8 cellular contexts compared by ENCODE assay signal in the genomic region with DNA sequence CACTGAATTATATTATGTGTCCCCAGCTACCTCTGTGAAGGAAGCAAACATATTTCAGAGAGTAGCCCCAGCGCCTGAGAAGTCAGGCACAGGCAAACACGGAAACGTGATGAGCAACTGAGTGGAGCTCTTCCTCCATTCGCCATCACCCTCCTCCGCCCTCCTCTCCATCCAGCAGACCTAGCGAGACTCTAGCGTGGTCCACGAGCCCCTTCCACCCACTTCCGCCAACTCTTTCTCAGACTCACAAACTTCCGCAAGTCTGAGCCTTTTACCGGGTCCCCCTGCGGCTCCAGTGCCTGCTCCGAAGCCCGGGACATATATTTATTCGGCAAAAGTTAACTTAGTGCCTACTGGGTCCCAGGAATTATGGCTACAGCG. TPM values are rescaled to one million over a fixed set of nuclear protein-coding genes. Genes with fewer than 3 reads are reported as not detected.
DNase-seq lines count a peak whose midpoint lies in the region; ATAC-seq, FAIRE-seq and TF ChIP-seq lines count a peak whose summit lies in the region.

No MANE protein-coding gene starts in this region.

- no TSS peak for BruUV-seq in endothelial cell of umbilical vein (replicated peaks; lab: Mats Ljungman, UMichigan)

- intact Hi-C loops in endothelial cell of umbilical vein (cut with micrococcal nuclease) = loop anchor here (1.0 kb wide), 3 partner anchors 38 to 182 kb away; a partner anchor contains a TSS

- H3K36me3 ChIP-seq in endothelial cell of umbilical vein (ENCODE audit: control insufficient read depth in 2 of 2, extremely low read depth in 1 of 2, insufficient read depth in 2 of 2, low read length in 2 of 2) (peaks cover 16 to 22% of the 10 kb centered on the region in 2 experiments), muscle layer of colon (ENCODE audit: insufficient read depth, low read length) (peaks cover 32% of the 10 kb centered on the region)

- no peaks in the 10 kb centered on the region for H3K9me3 ChIP-seq in endothelial cell of umbilical vein (replicated peaks; ENCODE audit: control insufficient read depth, insufficient read depth, low read length)
- no peaks in the 10 kb centered on the region for H3K9me3 ChIP-seq in muscle layer of colon (ENCODE audit: low read length)

- peak overlapping the region; percentile 87 to 98 (median 91) for H3K4me3 ChIP-seq in endothelial cell of umbilical vein (replicated peaks in 1 of 3; ENCODE audit: insufficient read depth in 1 of 3, low read depth in 1 of 3, low read length in 3 of 3)
- peak overlapping the region; percentile 67 to 91 for H3K4me3 ChIP-seq in muscle layer of colon (ENCODE audit: low read depth in 1 of 2, low read length in 2 of 2)

- H3K9ac ChIP-seq in endothelial cell of umbilical vein (replicated peaks; ENCODE audit: extremely low read depth, insufficient read depth, low read length) (peak overlapping the region; percentile 96), muscle layer of colon (ENCODE audit: low read length) (peak overlapping the region; percentile 91)

- no peak for TF ChIP-seq CTCF in endothelial cell of umbilical vein (IDR thresholded peaks at IDR 0.05; ENCODE audit: extremely low read depth in 1 of 2, insufficient read depth in 1 of 2, low read depth in 1 of 2, low read length in 2 of 2)

- POLR2A ChIA-PET in endothelial cell of umbilical vein (lab: Charles Lee) = interaction anchor here (0.5 to 1.7 kb wide), 5 partner anchors 52 to 1133 kb away, joined by 4 to 5 read pairs (median 4); a partner anchor contains a TSS

- H3K9me1 ChIP-seq in endothelial cell of umbilical vein (replicated peaks; ENCODE audit: control insufficient read depth, extremely low read depth, insufficient read depth, low read length) = no peaks in the 10 kb centered on the region

- dilution Hi-C loops in endothelial cell of umbilical vein (cut with MboI; ENCODE audit: extremely low pct_ligation_motif_present, low sequenced_read_pairs) = no loop called here

- no peak for TF ChIP-seq POLR2A in endothelial cell of umbilical vein (IDR thresholded peaks at IDR 0.05; ENCODE audit: low read depth, low read length)

- H3K4me2 ChIP-seq in endothelial cell of umbilical vein (ENCODE audit: insufficient read depth, low read length) = peak overlapping the region; percentile 89

- no peaks in the 10 kb centered on the region for H3K27me3 ChIP-seq in endothelial cell of umbilical vein (ENCODE audit: control insufficient read depth in 2 of 2, insufficient read depth in 2 of 2, low read length in 2 of 2)
- H3K27me3 ChIP-seq in muscle layer of colon (ENCODE audit: control insufficient read depth in 1 of 2, insufficient read depth in 2 of 2, low read length in 2 of 2) = no peaks in the 10 kb centered on the region

- H2AFZ ChIP-seq in endothelial cell of umbilical vein (ENCODE audit: low read depth, low read length) = no peak overlapping the region

- DNase-seq in NCI-H2196 (lab: John Stamatoyannopoulos, UW; ENCODE audit: unreplicated experiment) (peak; percentile 27), NCI-H2196 treated with DMSO at 0.1 percent for 48 hours (lab: John Stamatoyannopoulos, UW; ENCODE audit: unreplicated experiment) (no peak), NCI-H748 (lab: John Stamatoyannopoulos, UW; ENCODE audit: unreplicated experiment) (peak; percentile 75), endothelial cell of umbilical vein (ENCODE audit: low read depth, low spot score) (peak; percentile 60)
- DNase-seq in activated CD8-positive, alpha-beta memory T cell treated with anti-CD3 and anti-CD28 coated beads for 24 hours = peak; percentile 86
- peak; percentile 23 for DNase-seq in stimulated activated CD8-positive, alpha-beta memory T cell treated with anti-CD3 and anti-CD28 coated beads, Interleukin-7, amount 100 ng/mL, for 24 hours (ENCODE audit: low read depth)

- H4K20me1 ChIP-seq in endothelial cell of umbilical vein (replicated peaks; ENCODE audit: control insufficient read depth, extremely low read depth, insufficient read depth, low read length) = peaks cover 7% of the 10 kb centered on the region

- CTCF ChIA-PET in endothelial cell of umbilical vein (lab: Charles Lee) = interaction anchor here (0.7 to 2.0 kb wide), 6 partner anchors 13 to 262 kb away, joined by 3 to 16 read pairs (median 5); no protein-coding TSS in a partner anchor

- ATAC-seq in HG03095 (IDR thresholded peaks at IDR 0.05; ENCODE audit: unreplicated experiment) = peak; percentile 21

- peak overlapping the region; percentile 86 for H3K27ac ChIP-seq in endothelial cell of umbilical vein (ENCODE audit: insufficient read depth, low read depth, low read length)
- H3K27ac ChIP-seq in muscle layer of colon (ENCODE audit: low read depth, low read length) = peak overlapping the region; percentile 70

- peaks cover 50% of the 10 kb centered on the region for H3K79me2 ChIP-seq in endothelial cell of umbilical vein (ENCODE audit: control insufficient read depth, insufficient read depth, low read length)

- FAIRE-seq in endothelial cell of umbilical vein (lab: Jason Lieb, UNC) = peak; percentile 67

- H3K4me1 ChIP-seq in endothelial cell of umbilical vein (ENCODE audit: control insufficient read depth, extremely low read depth, insufficient read depth, low read length) (peaks cover 17% of the 10 kb centered on the region), muscle layer of colon (ENCODE audit: insufficient read depth, low read length) (peaks cover 12% of the 10 kb centered on the region)

TF ChIP-seq in endothelial cell of umbilical vein, 7 proteins besides CTCF, POLR2A, EP300 and RAD21:
- TF ChIP-seq POLR2AphosphoS5 (IDR thresholded peaks at IDR 0.05; ENCODE audit: insufficient read depth, low read depth, low read length) (peak; percentile 32), MYC (IDR thresholded peaks at IDR 0.05; ENCODE audit: low read depth, low read length) (no peak)

RNA-seq across cellular contexts. Expression of a gene that starts 0.5 kb away (rescaled TPM):
- 296 and 323 TPM in 2 replicates for total RNA-seq in endothelial cell of umbilical vein
- polyA plus RNA-seq in endothelial cell of umbilical vein = 340 and 357 TPM in 2 replicates
- 316 and 328 TPM in 2 replicates for polyA plus RNA-seq in endothelial cell of umbilical vein (2011; cell fraction: cytosol; rRNA removed)
- polyA plus RNA-seq in endothelial cell of umbilical vein (2011; cell fraction: nucleus; rRNA removed) = 156 and 160 TPM in 2 replicates
- 200 and 242 TPM in 2 replicates for polyA plus RNA-seq in endothelial cell of umbilical vein (2012)
- polyA minus RNA-seq in endothelial cell of umbilical vein = 101 and 104 TPM in 2 replicates
- 88.7 TPM for polyA minus RNA-seq in endothelial cell of umbilical vein (2011; cell fraction: cytosol; rRNA and poly(A)+ RNA removed)
- polyA minus RNA-seq in endothelial cell of umbilical vein (2011; cell fraction: nucleus; rRNA and poly(A)+ RNA removed) = 19.5 and 20.5 TPM in 2 replicates

RNA-seq across cellular contexts. Expression of a gene that starts 38.7 kb away (rescaled TPM):
- 7.9 and 9.2 TPM in 2 replicates for total RNA-seq in endothelial cell of umbilical vein
- polyA plus RNA-seq in endothelial cell of umbilical vein = 4.7 and 5.0 TPM in 2 replicates
- 5.6 and 6.4 TPM in 2 replicates for polyA plus RNA-seq in endothelial cell of umbilical vein (2011; cell fraction: cytosol; rRNA removed)
- 20.0 and 22.6 TPM in 2 replicates for polyA plus RNA-seq in endothelial cell of umbilical vein (2011; cell fraction: nucleus; rRNA removed)
- polyA plus RNA-seq in endothelial cell of umbilical vein (2012) = 9.7 and 9.8 TPM in 2 replicates
- 12.1 and 14.4 TPM in 2 replicates for polyA minus RNA-seq in endothelial cell of umbilical vein
- 5.3 TPM for polyA minus RNA-seq in endothelial cell of umbilical vein (2011; cell fraction: cytosol; rRNA and poly(A)+ RNA removed)
- polyA minus RNA-seq in endothelial cell of umbilical vein (2011; cell fraction: nucleus; rRNA and poly(A)+ RNA removed) = 4.7 and 7.8 TPM in 2 replicates
